In the genomic region with DNA sequence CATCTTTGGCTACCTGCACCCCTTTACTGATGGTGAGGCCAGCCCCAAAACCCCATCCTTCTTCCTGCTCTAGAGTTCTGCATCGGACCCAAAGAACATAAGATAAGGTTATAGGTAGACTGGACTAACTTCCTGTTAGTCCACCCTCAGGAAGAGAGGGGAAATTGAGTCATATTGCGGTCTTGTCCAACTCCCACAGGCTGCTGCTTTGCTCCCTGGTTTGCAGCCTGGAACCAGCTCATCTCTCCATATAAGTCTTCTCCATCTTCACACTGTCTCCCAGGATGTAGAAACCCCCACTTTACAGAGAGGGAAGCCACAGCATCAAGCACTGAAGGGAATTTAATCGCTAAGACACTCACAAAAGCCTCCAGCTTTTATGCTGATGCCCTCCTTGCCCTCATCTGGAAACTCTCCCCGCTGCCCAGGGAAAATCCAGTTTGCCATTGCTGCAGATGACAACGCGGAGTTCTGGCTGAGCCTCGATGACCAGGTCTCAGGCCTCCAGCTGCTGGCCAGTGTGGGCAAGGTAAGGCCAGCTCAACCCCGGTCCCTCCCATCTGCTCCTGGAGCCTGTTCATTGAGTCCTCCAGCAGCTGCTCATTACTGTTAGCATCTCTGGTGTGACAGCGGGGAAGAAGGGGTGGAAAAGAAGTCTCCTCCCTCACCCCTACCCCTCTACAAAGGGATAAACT, we compare ENCODE assay signal across 21 cellular contexts.
"Had no signal": no experiment of that assay in that cellular context is flagged by ENCODE, and none has a peak within 500 bp of the region (broad histone marks: within the 10 kb centered on the region; RNA-seq: fewer than 3 reads in every experiment).

No MANE protein-coding gene starts in this region.

- H3K36me3 ChIP-seq: lower lobe of right lung, thyroid gland had no signal

- H3K27me3 ChIP-seq: hepatocyte, right atrium auricular region, thyroid gland had no signal

- H3K9me3 ChIP-seq: esophagus muscularis mucosa, lower lobe of right lung, psoas muscle, right atrium auricular region, thyroid gland had no signal

- H3K27ac ChIP-seq: esophagus muscularis mucosa, hepatocyte, lower lobe of right lung, psoas muscle, right atrium auricular region, thyroid gland, VCaP had no signal

- H3K4me3 ChIP-seq: esophagus muscularis mucosa, hepatocyte, lower lobe of right lung, psoas muscle, right atrium auricular region, thyroid gland had no signal

- DNase-seq: activated CD4-positive, alpha-beta memory T cell treated with anti-CD3 and anti-CD28 coated beads, Interleukin-2, amount 10 ng/mL, durations not matched to agents 7 days and 5 days; activated CD4-positive, alpha-beta T cell treated with anti-CD3 and anti-CD28 coated beads, Interleukin-2, amount 10 ng/mL, durations not matched to agents 24 days and 14 days; activated effector memory CD4-positive, alpha-beta T cell treated with Interleukin-2 at 50 U/mL for 16 hours; activated naive CD4-positive, alpha-beta T cell treated with anti-CD3 and anti-CD28 coated beads for 36 hours; activated naive CD8-positive, alpha-beta T cell treated with anti-CD3 and anti-CD28 coated beads, Interleukin-2, amount 50 U/mL, for 24 hours; activated T-cell treated with anti-CD3 and anti-CD28 coated beads, Interleukin-2, amount 50 U/mL, for 72 hours; anterior cingulate cortex; effector memory CD4-positive, alpha-beta T cell; glutamatergic neuron; immature natural killer cell; lower lobe of right lung; mesendoderm; naive B cell; psoas muscle; stimulated activated CD4-positive, alpha-beta T cell treated with anti-CD3 and anti-CD28 coated beads, Interleukin-1b, Interleukin-23, amount 100 ng/mL, for 48 hours; substantia nigra; thyroid gland had no signal
